In the genomic region with DNA sequence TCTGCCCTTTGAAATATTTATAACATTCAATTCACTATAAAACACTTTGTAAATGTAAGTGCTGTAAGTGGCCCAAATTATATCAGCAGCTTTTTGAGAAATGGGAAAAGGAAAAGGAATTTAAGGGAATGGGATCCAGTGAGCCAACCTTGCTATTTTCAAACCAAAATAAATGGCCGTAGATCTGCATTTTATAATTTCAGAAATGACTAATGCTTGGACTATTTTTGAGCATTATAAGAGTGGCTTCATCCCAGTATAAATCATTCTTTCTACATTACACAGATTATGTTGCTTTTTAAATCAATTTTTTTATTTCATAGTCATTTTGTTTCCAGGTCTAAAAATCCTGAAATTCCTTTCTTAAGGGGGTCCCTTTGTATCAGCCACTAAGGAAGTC, we compare ENCODE assay signal across 19 cellular contexts. TPM values are rescaled to one million over a fixed set of nuclear protein-coding genes. Genes with fewer than 3 reads are reported as not detected.
A peak's percentile ranks its signal among the peaks of the same experiment; 100 is the strongest.
DNase-seq lines count a peak whose midpoint lies in the region; ATAC-seq and TF ChIP-seq lines count a peak whose summit lies in the region.
"Had no signal": no experiment of that assay in that cellular context is flagged by ENCODE, and none has a peak within 500 bp of the region (broad histone marks: within the 10 kb centered on the region; RNA-seq: fewer than 3 reads in every experiment).

No MANE protein-coding gene starts in this region.

- TF ChIP-seq POLR2A in heart left ventricle (IDR thresholded peaks at IDR 0.05) = no peak

- no peaks in the 10 kb centered on the region for H3K27me3 ChIP-seq in heart left ventricle
- no peaks in the 10 kb centered on the region for H3K27me3 ChIP-seq in adipocyte (replicated peaks; ENCODE audit: control insufficient read depth, insufficient read depth, low read length)
- no peaks in the 10 kb centered on the region for H3K27me3 ChIP-seq in aorta (ENCODE audit: control insufficient read depth in 1 of 2, insufficient read depth in 2 of 2, low read length in 1 of 2)

- H3K4me1 Mint-ChIP-seq in activated T-cell treated with anti-CD3 and anti-CD28 coated beads, Interleukin-2, amount 50 U/mL, for 4 hours (ENCODE audit: low read depth) = no peaks in the 10 kb centered on the region

- H3K36me3 ChIP-seq in heart left ventricle = no peaks in the 10 kb centered on the region
- no peaks in the 10 kb centered on the region for H3K36me3 ChIP-seq in adipocyte (ENCODE audit: control insufficient read depth, insufficient read depth, low read length, severe bottlenecking)
- H3K36me3 ChIP-seq in aorta (ENCODE audit: control insufficient read depth in 1 of 2, insufficient read depth in 2 of 2, low read length in 1 of 2) = no peaks in the 10 kb centered on the region

- H3K9me3 ChIP-seq in heart left ventricle (no peaks in the 10 kb centered on the region), adipocyte (ENCODE audit: control insufficient read depth, low read length) (no peaks in the 10 kb centered on the region), aorta (ENCODE audit: control insufficient read depth, low read length) (no peaks in the 10 kb centered on the region)

- no peak for ATAC-seq in heart left ventricle
- ATAC-seq in Right ventricle myocardium superior (ENCODE audit: poor library complexity) = no peak
- peak; percentile 66 for ATAC-seq in aorta (ENCODE audit: low FRiP score)
- no peak for ATAC-seq in activated T-cell treated with anti-CD3 and anti-CD28 coated beads, Interleukin-2, amount 50 U/mL, for 4 hours
- ATAC-seq in GM18868 (IDR thresholded peaks at IDR 0.05; ENCODE audit: unreplicated experiment) = no peak

- no peaks in the 10 kb centered on the region for H3K27me3 Mint-ChIP-seq in activated T-cell treated with anti-CD3 and anti-CD28 coated beads, Interleukin-2, amount 50 U/mL, for 4 hours (ENCODE audit: low read depth)

- no peak overlapping the region for H3K4me3 ChIP-seq in heart left ventricle
- peak overlapping the region; percentile 53 for H3K4me3 ChIP-seq in adipocyte (ENCODE audit: low read length)
- H3K4me3 ChIP-seq in aorta (ENCODE audit: low read length in 2 of 2) = no peak overlapping the region

- H3K9ac ChIP-seq in adipocyte (ENCODE audit: low read length) = peak overlapping the region; percentile 73

- H3K36me3 Mint-ChIP-seq in activated T-cell treated with anti-CD3 and anti-CD28 coated beads, Interleukin-2, amount 50 U/mL, for 4 hours (ENCODE audit: insufficient read depth) = no peaks in the 10 kb centered on the region
- H3K36me3 Mint-ChIP-seq: CD14-positive monocyte had no signal

- DNase-seq in heart left ventricle (no peak), Right ventricle myocardium superior (no peak), adipocyte (ENCODE audit: low read depth) (peak; percentile 63), hepatic stellate cell (ENCODE audit: low spot score) (peak; percentile 10), aorta (no peak), globus pallidus (ENCODE audit: low spot score) (no peak)
- no peak for DNase-seq in activated T-cell treated with anti-CD3 and anti-CD28 coated beads, Interleukin-2, amount 50 U/mL, for 4 hours
- DNase-seq: COR-L47, DMS153, GOT3, KG1, NCI-H1048, NCI-H1694 treated with DMSO at 0.1 percent for 48 hours, NCI-H446 treated with DMSO at 0.1 percent for 48 hours, NCI-H774 had no signal

- H3K4me3 Mint-ChIP-seq in activated T-cell treated with anti-CD3 and anti-CD28 coated beads, Interleukin-2, amount 50 U/mL, for 4 hours = no peak overlapping the region
- H3K4me3 Mint-ChIP-seq: CD14-positive monocyte had no signal

- 50 to 80% (median 66%) methylated on average over 1 of the region's 1 CpG for WGBS in heart left ventricle, 4 donors
- WGBS in aorta, 2 donors = 4 to 6% methylated on average over 1 of the region's 1 CpG

- no peaks in the 10 kb centered on the region for H3K9me3 Mint-ChIP-seq in activated T-cell treated with anti-CD3 and anti-CD28 coated beads, Interleukin-2, amount 50 U/mL, for 4 hours

- H3K4me1 ChIP-seq in heart left ventricle (peaks cover 3 to 42% (median 24%) of the 10 kb centered on the region in 12 donors), adipocyte (ENCODE audit: control insufficient read depth, insufficient read depth, low read length) (peaks cover 32% of the 10 kb centered on the region), aorta (ENCODE audit: control insufficient read depth in 1 of 2, insufficient read depth in 2 of 2, low read length in 2 of 2) (peaks cover 2 to 9% of the 10 kb centered on the region in 2 donors)

- TF ChIP-seq CTCF in heart left ventricle (IDR thresholded peaks at IDR 0.05) = no peak

- H3K27ac ChIP-seq in heart left ventricle (peak overlapping the region in 7 of 12 donors; percentile 5 to 78 (median 62)), aorta (ENCODE audit: low read depth in 1 of 2, low read length in 2 of 2) (peak overlapping the region; percentile 22 to 94)
- H3K27ac ChIP-seq: 22Rv1, HL-60 had no signal

- intact Hi-C loops in heart left ventricle (cut with DNase I) (no loop called here), Right ventricle myocardium superior (cut with DNase I) (no loop called here), aorta (cut with DNase I) (loop anchor here in 1 of 2 donors (5.0 kb wide), 1 partner anchor 85 kb away; no protein-coding TSS in a partner anchor)

RNA-seq across cellular contexts. Expression of gene ANKRD6, which starts 49.2 kb away (rescaled TPM):
- total RNA-seq in heart left ventricle (10 to 100 TPM in 7 of 9 donors, 1 to 10 TPM in 2; 7.4 to 14.1 (median 11.3) TPM), Right ventricle myocardium superior (15.0 TPM), aorta (10 to 100 TPM; 38.3 to 45.9 TPM)
- polyA plus RNA-seq in heart left ventricle (1 to 10 TPM; 3.5 to 4.6 TPM), aorta (10 to 100 TPM; 21.4 to 26.8 TPM)
- total RNA-seq in activated T-cell treated with anti-CD3 and anti-CD28 coated beads, Interleukin-2, amount 50 U/mL, for 4 hours = 1 to 10 TPM; 2.3 to 2.7 (median 2.7) TPM

Comparison
In these comparisons a context has a peak if more than half of its experiments do, and no peak if none do; other contexts are left out.
1. DNase-seq: peak in adipocyte (single experiment) and hepatic stellate cell (single experiment); none in heart left ventricle (0 of 5), Right ventricle myocardium superior (single experiment), aorta (0 of 2), activated T-cell treated with anti-CD3 and anti-CD28 coated beads, Interleukin-2, amount 50 U/mL, for 4 hours (single experiment) and globus pallidus (single experiment).